8 cellular contexts compared by ENCODE assay signal in the genomic region with DNA sequence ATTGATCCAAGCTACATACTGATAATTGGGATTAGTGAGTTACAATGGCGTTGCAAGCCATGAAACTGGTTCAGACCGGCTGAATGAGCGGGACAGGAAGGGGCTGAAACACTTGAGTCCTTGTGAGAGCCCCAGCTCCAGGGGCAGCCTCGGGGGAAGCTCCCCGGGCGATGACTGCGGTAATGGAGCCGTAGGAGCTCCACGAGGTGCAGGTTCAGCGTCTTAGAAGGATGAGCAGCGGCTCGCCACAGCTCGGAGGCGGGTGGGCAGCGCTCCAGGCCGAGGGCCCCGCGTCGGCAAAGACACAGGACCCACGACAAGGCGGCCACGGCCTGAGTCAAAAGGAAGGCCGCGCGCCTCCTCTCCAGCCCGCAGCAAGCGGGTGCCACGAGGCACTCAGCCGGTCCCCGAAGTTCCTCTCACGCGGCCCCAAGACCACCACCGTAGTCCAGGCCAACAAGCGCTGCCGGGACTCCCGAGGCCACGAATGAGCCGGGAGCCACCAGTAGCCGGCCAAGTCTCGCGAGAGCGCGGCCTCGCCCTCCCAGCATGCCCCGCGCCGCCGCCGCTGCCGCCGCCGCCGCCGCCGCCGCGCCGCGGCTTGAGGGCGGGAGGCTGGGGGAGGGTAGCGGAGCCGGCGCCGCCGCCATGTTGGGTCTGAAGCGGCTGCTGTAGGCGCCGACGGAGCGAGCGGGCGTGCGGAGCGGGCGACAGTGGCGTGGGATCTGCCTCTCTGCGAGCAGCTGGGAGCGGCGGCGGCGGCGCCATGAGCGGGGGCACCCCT. TPM values are rescaled to one million over a fixed set of nuclear protein-coding genes. Genes with fewer than 3 reads are reported as not detected.
DNase-seq lines count a peak whose midpoint lies in the region; FAIRE-seq and TF ChIP-seq lines count a peak whose summit lies in the region.

A gene (plus strand): TSS at position 628 of the 784 bp plus-strand sequence. CDS start 139 bp downstream, at position 767.

- DNase-seq in ELR (ENCODE audit: low read depth) (peak; percentile 92), H7 (peak; percentile 96), MG63 (peak; percentile 94), SK-MEL-5 (ENCODE audit: low read depth, low spot score) (peak; percentile 85), frontal cortex (ENCODE audit: low spot score in 2 of 2) (peak; percentile 92 to 95)
- DNase-seq in activated naive CD4-positive, alpha-beta T cell treated with Interleukin-2 at 50 U/mL for 16 hours, result peak; percentile 91

- TF ChIP-seq CTCF in neutrophil (IDR thresholded peaks at IDR 0.05) (peak; percentile 21), subcutaneous adipose tissue (IDR thresholded peaks at IDR 0.05; ENCODE audit: low read depth) (no peak)

- H3K27ac ChIP-seq in neutrophil, result peak within 1 kb of the TSS; percentile 96

- H3K36me3 ChIP-seq in H7 (replicated peaks; ENCODE audit: control insufficient read depth, insufficient read depth, low read length) (no peaks in the 10 kb centered on the region; the same call in 1 of the 2 replicates), MG63 (peaks cover 24% of the 10 kb centered on the region), neutrophil (peaks cover 5% of the 10 kb centered on the region)

- in situ Hi-C loops in SK-MEL-5 (cut with HindIII; ENCODE audit: low pct_unique_long_range_greater_than_20kb, low sequenced_read_pairs), result no loop called here

- no peaks in the 10 kb centered on the region for H3K9me3 ChIP-seq in MG63
- H3K9me3 ChIP-seq in neutrophil, result no peaks in the 10 kb centered on the region

- H3K27me3 ChIP-seq in H7 (ENCODE audit: control insufficient read depth, insufficient read depth, low read length) (no peaks in the 10 kb centered on the region), MG63 (no peaks in the 10 kb centered on the region), neutrophil (no peaks in the 10 kb centered on the region)

- H3K4me1 ChIP-seq in neutrophil (ENCODE audit: control insufficient read depth in 1 of 2, insufficient read depth in 1 of 2, low read depth in 1 of 2, low read length in 1 of 2), result peaks cover 36 to 46% of the 10 kb centered on the region in 2 experiments

- H3K4me3 ChIP-seq in H7 (ENCODE audit: insufficient read depth, low read depth, low read length) (peak within 1 kb of the TSS; percentile 98), MG63 (peak within 1 kb of the TSS; percentile 95), neutrophil (ENCODE audit: low read depth in 1 of 2, low read length in 1 of 2) (peak within 1 kb of the TSS; percentile 91 to 92)

- FAIRE-seq in frontal cortex (lab: Jason Lieb, UNC), result no peak

RNA-seq across cellular contexts. Expression of the gene that starts here (rescaled TPM):
- total RNA-seq in H7 (2014; rRNA removed; shearing (Covaris generic)), result 133 and 164 TPM in 2 replicates
- 54.8 and 70.6 TPM in 2 replicates for total RNA-seq in MG63 (2014; rRNA removed; shearing (Covaris generic); ENCODE audit: low replicate concordance)
- total RNA-seq in SK-MEL-5 (2014; rRNA removed; shearing (Covaris generic)), result 33.5 and 49.8 TPM in 2 replicates
- polyA plus RNA-seq in SK-MEL-5 (2015; cell fraction: cytosol; rRNA removed), result 101 and 116 TPM in 2 replicates
- polyA plus RNA-seq in SK-MEL-5 (2015; cell fraction: nucleus; rRNA removed), result 35.4 and 46.8 TPM in 2 replicates
- total RNA-seq in frontal cortex, result 68.1 TPM
- 100 to 1,000 TPM in 1 of 4 donors, 10 to 100 TPM in 3; 60.9 to 113 (median 89.1) TPM for total RNA-seq in subcutaneous adipose tissue

Comparison
In these comparisons a context has a peak if more than half of its experiments do, and no peak if none do; other contexts are left out.
1. Peak in every context shown above with its lines: DNase-seq, H3K4me3 ChIP-seq and H3K27ac ChIP-seq.